ENCODE assay signal across 10 cellular contexts in genomic region chr22:41481131-41481830, GRCh38. TPM values are rescaled to one million over a fixed set of nuclear protein-coding genes. Genes with fewer than 3 reads are reported as not detected.
A peak's percentile ranks its signal among the peaks of the same experiment; 100 is the strongest.
DNase-seq lines count a peak whose midpoint lies in the region; ATAC-seq lines count a peak whose summit lies in the region.
"Had no signal": no experiment of that assay in that cellular context is flagged by ENCODE, and none has a peak within 500 bp of the region (broad histone marks: within the 10 kb centered on the region; RNA-seq: fewer than 3 reads in every experiment).

No MANE protein-coding gene starts in this region.

- H3K36me3 ChIP-seq in muscle layer of colon (ENCODE audit: insufficient read depth, low read length) = peaks cover 9% of the 10 kb centered on the region
- H3K36me3 ChIP-seq in aorta (ENCODE audit: control insufficient read depth in 1 of 2, insufficient read depth in 2 of 2, low read length in 1 of 2) = no peaks in the 10 kb centered on the region
- no peaks in the 10 kb centered on the region for H3K36me3 ChIP-seq in CD4-positive, alpha-beta memory T cell (ENCODE audit: insufficient read depth, low read length)

- intact Hi-C loops in aorta (cut with DNase I) = loop anchor here (5.0 kb wide), 2 partner anchors 34 to 41 kb away; partner anchors contain the start of gene TOB2 (in 1 of the 2)
- intact Hi-C loops in CD4-positive, alpha-beta memory T cell (cut with micrococcal nuclease) = no loop called here

- no peak for DNase-seq in stimulated activated naive CD8-positive, alpha-beta T cell treated with anti-CD3 and anti-CD28 coated beads, Interleukin-15, amount 100 ng/mL, for 72 hours
- DNase-seq in fibroblast of gingiva (ENCODE audit: low read depth) (peak; percentile 36), aorta (peak; percentile 54 to 81), OCI-M2 (lab: John Stamatoyannopoulos, UW; ENCODE audit: unreplicated experiment) (no peak)
- DNase-seq in CD4-positive, alpha-beta memory T cell = no peak
- DNase-seq: naive thymus-derived CD4-positive, alpha-beta T cell; NCI-H446 treated with DMSO at 0.1 percent for 48 hours had no signal

- H3K4me3 ChIP-seq in muscle layer of colon (ENCODE audit: low read depth in 1 of 2, low read length in 2 of 2) (no peak overlapping the region), aorta (ENCODE audit: low read length in 2 of 2) (no peak overlapping the region)
- H3K4me3 ChIP-seq in CD4-positive, alpha-beta memory T cell (ENCODE audit: low read length in 2 of 2) = no peak overlapping the region

- CTCF ChIA-PET in CD4-positive, alpha-beta memory T cell (lab: Charles Lee; ENCODE audit: partially characterized antibody) = interaction anchor here (0.6 to 1.1 kb wide), 4 partner anchors 8 to 476 kb away, joined by 3 to 4 read pairs (median 3); no protein-coding TSS in a partner anchor

- H3K9me3 Mint-ChIP-seq in stimulated activated naive CD8-positive, alpha-beta T cell treated with anti-CD3 and anti-CD28 coated beads, Interleukin-15, Interleukin-2, amounts not matched to agents 100 ng/mL and 50 ng/mL, for 24 hours = no peaks in the 10 kb centered on the region
- H3K9me3 Mint-ChIP-seq in stimulated activated naive CD8-positive, alpha-beta T cell treated with anti-CD3 and anti-CD28 coated beads, Interleukin-15, amount 100 ng/mL, for 72 hours = no peaks in the 10 kb centered on the region
- no peaks in the 10 kb centered on the region for H3K9me3 Mint-ChIP-seq in CD4-positive, alpha-beta memory T cell
- H3K9me3 Mint-ChIP-seq: naive thymus-derived CD4-positive, alpha-beta T cell had no signal

- H3K27me3 ChIP-seq in muscle layer of colon (ENCODE audit: control insufficient read depth in 1 of 2, insufficient read depth in 2 of 2, low read length in 2 of 2) (no peaks in the 10 kb centered on the region), aorta (ENCODE audit: control insufficient read depth in 1 of 2, insufficient read depth in 2 of 2, low read length in 1 of 2) (no peaks in the 10 kb centered on the region)
- H3K27me3 ChIP-seq in CD4-positive, alpha-beta memory T cell (ENCODE audit: insufficient read depth, low read length) = no peaks in the 10 kb centered on the region

- peaks cover 47% of the 10 kb centered on the region for H3K4me1 ChIP-seq in muscle layer of colon (ENCODE audit: insufficient read depth, low read length)
- peaks cover 3 to 4% of the 10 kb centered on the region in 2 donors for H3K4me1 ChIP-seq in aorta (ENCODE audit: control insufficient read depth in 1 of 2, insufficient read depth in 2 of 2, low read length in 2 of 2)
- peaks cover 9% of the 10 kb centered on the region for H3K4me1 ChIP-seq in CD4-positive, alpha-beta memory T cell (ENCODE audit: insufficient read depth, low read length)

- H3K27ac Mint-ChIP-seq in stimulated activated naive CD8-positive, alpha-beta T cell treated with anti-CD3 and anti-CD28 coated beads, Interleukin-15, Interleukin-2, amounts not matched to agents 100 ng/mL and 50 ng/mL, for 24 hours = peak overlapping the region; percentile 9
- peak overlapping the region in 1 of 2 donors; percentile 3 for H3K27ac Mint-ChIP-seq in stimulated activated naive CD8-positive, alpha-beta T cell treated with anti-CD3 and anti-CD28 coated beads, Interleukin-15, amount 100 ng/mL, for 72 hours
- no peak overlapping the region for H3K27ac Mint-ChIP-seq in CD4-positive, alpha-beta memory T cell

- H3K27me3 Mint-ChIP-seq in stimulated activated naive CD8-positive, alpha-beta T cell treated with anti-CD3 and anti-CD28 coated beads, Interleukin-15, Interleukin-2, amounts not matched to agents 100 ng/mL and 50 ng/mL, for 24 hours = no peaks in the 10 kb centered on the region
- H3K27me3 Mint-ChIP-seq in stimulated activated naive CD8-positive, alpha-beta T cell treated with anti-CD3 and anti-CD28 coated beads, Interleukin-15, amount 100 ng/mL, for 72 hours = no peaks in the 10 kb centered on the region
- no peaks in the 10 kb centered on the region for H3K27me3 Mint-ChIP-seq in CD4-positive, alpha-beta memory T cell
- H3K27me3 Mint-ChIP-seq: naive thymus-derived CD4-positive, alpha-beta T cell had no signal

- H3K36me3 Mint-ChIP-seq in stimulated activated naive CD8-positive, alpha-beta T cell treated with anti-CD3 and anti-CD28 coated beads, Interleukin-15, Interleukin-2, amounts not matched to agents 100 ng/mL and 50 ng/mL, for 24 hours (ENCODE audit: low read depth) = peaks cover 4% of the 10 kb centered on the region
- peaks cover 0 to 9% of the 10 kb centered on the region in 2 donors for H3K36me3 Mint-ChIP-seq in CD4-positive, alpha-beta memory T cell

- no peak for ATAC-seq in stimulated activated naive CD8-positive, alpha-beta T cell treated with anti-CD3 and anti-CD28 coated beads, Interleukin-15, amount 100 ng/mL, for 72 hours
- peak; percentile 68 for ATAC-seq in aorta (ENCODE audit: low FRiP score)
- ATAC-seq in GM19324 (IDR thresholded peaks at IDR 0.05; ENCODE audit: low FRiP score, unreplicated experiment) = no peak
- ATAC-seq: naive thymus-derived CD4-positive, alpha-beta T cell had no signal

- POLR2A ChIA-PET in CD4-positive, alpha-beta memory T cell (lab: Charles Lee; ENCODE audit: partially characterized antibody) = interaction anchor here (0.8 kb wide), 1 partner anchor 13 kb away, joined by 3 read pairs; the partner anchor contains the start of gene PHF5A

- 27 to 28% methylated on average over 15 of the region's 15 CpGs for WGBS in aorta, 2 donors

- no peak overlapping the region for H3K4me3 Mint-ChIP-seq in stimulated activated naive CD8-positive, alpha-beta T cell treated with anti-CD3 and anti-CD28 coated beads, Interleukin-15, Interleukin-2, amounts not matched to agents 100 ng/mL and 50 ng/mL, for 24 hours
- H3K4me3 Mint-ChIP-seq in stimulated activated naive CD8-positive, alpha-beta T cell treated with anti-CD3 and anti-CD28 coated beads, Interleukin-15, amount 100 ng/mL, for 72 hours = no peak overlapping the region
- H3K4me3 Mint-ChIP-seq in CD4-positive, alpha-beta memory T cell = no peak overlapping the region
- H3K4me3 Mint-ChIP-seq: naive thymus-derived CD4-positive, alpha-beta T cell had no signal

- H3K27ac ChIP-seq in muscle layer of colon (ENCODE audit: low read depth, low read length) = peak overlapping the region; percentile 48
- H3K27ac ChIP-seq in aorta (ENCODE audit: low read depth in 1 of 2, low read length in 2 of 2) = peak overlapping the region; percentile 91
- no peak overlapping the region for H3K27ac ChIP-seq in CD4-positive, alpha-beta memory T cell (ENCODE audit: low read depth, low read length)

- no peaks in the 10 kb centered on the region for H3K9me3 ChIP-seq in muscle layer of colon (ENCODE audit: low read length)
- no peaks in the 10 kb centered on the region for H3K9me3 ChIP-seq in aorta (ENCODE audit: control insufficient read depth, low read length)
- H3K9me3 ChIP-seq in CD4-positive, alpha-beta memory T cell (ENCODE audit: control insufficient read depth in 1 of 2, low read length in 2 of 2) = no peaks in the 10 kb centered on the region

- no peak overlapping the region for H3K9ac ChIP-seq in muscle layer of colon (ENCODE audit: low read length)

- peaks cover 61% of the 10 kb centered on the region for H3K4me1 Mint-ChIP-seq in stimulated activated naive CD8-positive, alpha-beta T cell treated with anti-CD3 and anti-CD28 coated beads, Interleukin-15, Interleukin-2, amounts not matched to agents 100 ng/mL and 50 ng/mL, for 24 hours (ENCODE audit: low read depth)
- H3K4me1 Mint-ChIP-seq in stimulated activated naive CD8-positive, alpha-beta T cell treated with anti-CD3 and anti-CD28 coated beads, Interleukin-15, amount 100 ng/mL, for 72 hours = peaks cover 46% of the 10 kb centered on the region
- peaks cover 21 to 52% (median 34%) of the 10 kb centered on the region in 4 donors for H3K4me1 Mint-ChIP-seq in CD4-positive, alpha-beta memory T cell

RNA-seq across cellular contexts. Expression of gene ACO2, which starts 12.4 kb away (rescaled TPM):
- 10 to 100 TPM; 53.7 to 60.7 TPM for total RNA-seq in aorta
- polyA plus RNA-seq in aorta = 10 to 100 TPM; 39.5 to 49.6 TPM
- 10 to 100 TPM; 64.8 to 65.0 TPM for total RNA-seq in CD4-positive, alpha-beta memory T cell
- polyA plus RNA-seq in CD4-positive, alpha-beta memory T cell = 10 to 100 TPM; 79.6 to 81.2 TPM

RNA-seq across cellular contexts. Expression of gene PHF5A, which starts 12.8 kb away (rescaled TPM):
- total RNA-seq in aorta = 10 to 100 TPM; 22.5 to 27.0 TPM
- 10 to 100 TPM; 29.8 to 43.1 TPM for polyA plus RNA-seq in aorta
- total RNA-seq in CD4-positive, alpha-beta memory T cell = 10 to 100 TPM; 37.7 to 39.2 TPM
- polyA plus RNA-seq in CD4-positive, alpha-beta memory T cell = 10 to 100 TPM; 19.7 to 31.6 TPM

RNA-seq across cellular contexts. Expression of gene TOB2, which starts 34.7 kb away (rescaled TPM):
- 10 to 100 TPM; 47.7 to 55.9 TPM for total RNA-seq in aorta
- 10 to 100 TPM; 12.9 to 15.5 TPM for polyA plus RNA-seq in aorta
- 10 to 100 TPM; 37.5 to 38.7 TPM for total RNA-seq in CD4-positive, alpha-beta memory T cell
- polyA plus RNA-seq in CD4-positive, alpha-beta memory T cell = 10 to 100 TPM in 1 of 2 donors, 1 to 10 TPM in 1; 9.6 to 26.5 TPM

Comparison
In these comparisons a context has a peak if more than half of its experiments do, and no peak if none do; other contexts are left out.
1. DNase-seq: peak in fibroblast of gingiva (single experiment) and aorta (2 of 2); none in stimulated activated naive CD8-positive, alpha-beta T cell treated with anti-CD3 and anti-CD28 coated beads, Interleukin-15, amount 100 ng/mL, for 72 hours (0 of 2), CD4-positive, alpha-beta memory T cell (0 of 5) and OCI-M2 (single experiment).